22 cellular contexts compared by ENCODE assay signal in genomic region chr12:110035534-110036104, GRCh38. TPM values are rescaled to one million over a fixed set of nuclear protein-coding genes. Genes with fewer than 3 reads are reported as not detected.
DNase-seq lines count a peak whose midpoint lies in the region; ATAC-seq and TF ChIP-seq lines count a peak whose summit lies in the region.
"Had no signal": no experiment of that assay in that cellular context is flagged by ENCODE, and none has a peak within 500 bp of the region (broad histone marks: within the 10 kb centered on the region; RNA-seq: fewer than 3 reads in every experiment).

No MANE protein-coding gene starts in this region.

- ATAC-seq in Right ventricle myocardium superior (ENCODE audit: poor library complexity) (no peak), memory B cell (ENCODE audit: low read depth) (no peak), HG02973 (IDR thresholded peaks at IDR 0.05; ENCODE audit: unreplicated experiment) (no peak)
- ATAC-seq: GM23338, HCT116, K562 had no signal

- H3K9me3 ChIP-seq in cardiac muscle cell (ENCODE audit: low read depth), result no peaks in the 10 kb centered on the region

- H3K4me1 Mint-ChIP-seq in T-helper 2 cell treated with Interferon-gamma antibody and Interleukin-4, amounts not matched to agents 5 μg/mL and 100 μg/mL, for 36 hours (ENCODE audit: low read depth), result peaks cover 23% of the 10 kb centered on the region
- peaks cover 29% of the 10 kb centered on the region for H3K4me1 Mint-ChIP-seq in activated CD4-positive, alpha-beta memory T cell treated with anti-CD3 and anti-CD28 coated beads for 36 hours (ENCODE audit: low read depth)
- H3K4me1 Mint-ChIP-seq in memory B cell, result peaks cover 13% of the 10 kb centered on the region

- no peaks in the 10 kb centered on the region for H3K27me3 ChIP-seq in cardiac muscle cell

- H3K27me3 Mint-ChIP-seq in T-helper 2 cell treated with Interferon-gamma antibody and Interleukin-4, amounts not matched to agents 5 μg/mL and 100 μg/mL, for 36 hours (ENCODE audit: low read depth), result no peaks in the 10 kb centered on the region
- H3K27me3 Mint-ChIP-seq in activated CD4-positive, alpha-beta memory T cell treated with anti-CD3 and anti-CD28 coated beads for 36 hours, result no peaks in the 10 kb centered on the region
- no peaks in the 10 kb centered on the region for H3K27me3 Mint-ChIP-seq in memory B cell
- H3K27me3 Mint-ChIP-seq: B cell; CD4-positive, CD25-positive, alpha-beta regulatory T cell had no signal

- no peaks in the 10 kb centered on the region for H3K9me3 Mint-ChIP-seq in T-helper 2 cell treated with Interferon-gamma antibody and Interleukin-4, amounts not matched to agents 5 μg/mL and 100 μg/mL, for 36 hours
- no peaks in the 10 kb centered on the region for H3K9me3 Mint-ChIP-seq in activated CD4-positive, alpha-beta memory T cell treated with anti-CD3 and anti-CD28 coated beads for 36 hours
- no peaks in the 10 kb centered on the region for H3K9me3 Mint-ChIP-seq in memory B cell
- H3K9me3 Mint-ChIP-seq: CD4-positive, CD25-positive, alpha-beta regulatory T cell; GM23338 had no signal

- POLR2A ChIA-PET in activated CD4-positive, alpha-beta memory T cell treated with anti-CD3 and anti-CD28 coated beads for 36 hours (lab: Charles Lee), result interaction anchor here (0.8 kb wide), 1 partner anchor 247 kb away, joined by 4 read pairs; no protein-coding TSS in a partner anchor

- intact Hi-C loops in Right ventricle myocardium superior (cut with DNase I), result no loop called here
- intact Hi-C loops in activated CD4-positive, alpha-beta memory T cell treated with anti-CD3 and anti-CD28 coated beads for 36 hours (cut with micrococcal nuclease), result no loop called here

- no peak overlapping the region for H3K4me3 Mint-ChIP-seq in T-helper 2 cell treated with Interferon-gamma antibody and Interleukin-4, amounts not matched to agents 5 μg/mL and 100 μg/mL, for 36 hours
- H3K4me3 Mint-ChIP-seq in activated CD4-positive, alpha-beta memory T cell treated with anti-CD3 and anti-CD28 coated beads for 36 hours, result no peak overlapping the region
- no peak overlapping the region for H3K4me3 Mint-ChIP-seq in memory B cell
- H3K4me3 Mint-ChIP-seq: B cell; CD4-positive, CD25-positive, alpha-beta regulatory T cell; GM23338 had no signal

- H3K4me3 ChIP-seq in cardiac muscle cell, result no peak overlapping the region
- H3K4me3 ChIP-seq: GM23338, K562 had no signal

- peak overlapping the region; percentile 42 for H3K27ac Mint-ChIP-seq in T-helper 2 cell treated with Interferon-gamma antibody and Interleukin-4, amounts not matched to agents 5 μg/mL and 100 μg/mL, for 36 hours
- H3K27ac Mint-ChIP-seq in activated CD4-positive, alpha-beta memory T cell treated with anti-CD3 and anti-CD28 coated beads for 36 hours, result peak overlapping the region; percentile 71
- H3K27ac Mint-ChIP-seq in memory B cell, result peak overlapping the region; percentile 82
- H3K27ac Mint-ChIP-seq: GM23338 had no signal

- TF ChIP-seq CTCF in cardiac muscle cell (IDR thresholded peaks at IDR 0.05; ENCODE audit: low read depth, low read length) (no peak), GM10266 (IDR thresholded peaks at IDR 0.05; ENCODE audit: control insufficient read depth, insufficient read depth, low read depth, missing control alignments) (no peak)

- peaks cover 62% of the 10 kb centered on the region for H3K36me3 Mint-ChIP-seq in T-helper 2 cell treated with Interferon-gamma antibody and Interleukin-4, amounts not matched to agents 5 μg/mL and 100 μg/mL, for 36 hours (ENCODE audit: low read depth)
- peaks cover 28% of the 10 kb centered on the region for H3K36me3 Mint-ChIP-seq in activated CD4-positive, alpha-beta memory T cell treated with anti-CD3 and anti-CD28 coated beads for 36 hours
- H3K36me3 Mint-ChIP-seq in memory B cell, result peaks cover 42% of the 10 kb centered on the region

- DNase-seq in T-helper 2 cell treated with Interferon-gamma antibody and Interleukin-4, amounts not matched to agents 5 μg/mL and 100 μg/mL, for 36 hours (ENCODE audit: low spot score), result no peak
- DNase-seq in T-helper 2 cell (no peak), cardiac muscle cell (ENCODE audit: low read depth in 1 of 2, low spot score in 1 of 2) (no peak), Right ventricle myocardium superior (no peak), memory B cell (ENCODE audit: low spot score in 2 of 2) (no peak), GM10266 (ENCODE audit: extremely low spot score) (no peak)
- no peak for DNase-seq in activated CD4-positive, alpha-beta memory T cell treated with anti-CD3 and anti-CD28 coated beads for 36 hours
- DNase-seq: CD4-positive, CD25-positive, alpha-beta regulatory T cell; DMS79 treated with DMSO at 0.1 percent for 48 hours; NCI-H1436; NCI-H2029 treated with DMSO at 0.1 percent for 48 hours; NCI-H2171 treated with DMSO at 0.1 percent for 48 hours; NCI-H446 treated with DMSO at 0.1 percent for 48 hours; NK-92 treated with Interleukin-12 subunit alpha and Interleukin-12 subunit beta, amount 100 ng/mL, for 24 hours; OCI-M1 had no signal

- H3K27ac ChIP-seq in cardiac muscle cell, result peak overlapping the region; percentile 68
- H3K27ac ChIP-seq: 22Rv1, HL-60 had no signal

- peaks cover 4% of the 10 kb centered on the region for H3K4me1 ChIP-seq in cardiac muscle cell (ENCODE audit: low read depth)

- H3K36me3 ChIP-seq in cardiac muscle cell, result peaks cover 19% of the 10 kb centered on the region

- CTCF ChIA-PET in activated CD4-positive, alpha-beta memory T cell treated with anti-CD3 and anti-CD28 coated beads for 36 hours (lab: Charles Lee), result interaction anchor here (0.8 to 1.0 kb wide), 5 partner anchors 25 to 100 kb away, joined by 3 read pairs; no protein-coding TSS in a partner anchor

RNA-seq across cellular contexts. Expression of gene C12orf76, which starts 12.7 kb away (rescaled TPM):
- total RNA-seq in cardiac muscle cell (24.8 and 25.0 TPM in 2 replicates), Right ventricle myocardium superior (6.7 TPM)
- 14.9 and 19.8 TPM in 2 replicates for polyA plus RNA-seq in cardiac muscle cell
- 10 to 100 TPM; 14.2 to 17.1 TPM for total RNA-seq in activated CD4-positive, alpha-beta memory T cell treated with anti-CD3 and anti-CD28 coated beads for 36 hours

RNA-seq across cellular contexts. Expression of gene ANKRD13A, which starts 36.4 kb away (rescaled TPM):
- 77.2 and 131 TPM in 2 replicates for total RNA-seq in cardiac muscle cell
- polyA plus RNA-seq in cardiac muscle cell, result 25.5 and 26.9 TPM in 2 replicates
- total RNA-seq in Right ventricle myocardium superior, result 24.7 TPM
- 10 to 100 TPM; 45.0 to 46.6 TPM for total RNA-seq in activated CD4-positive, alpha-beta memory T cell treated with anti-CD3 and anti-CD28 coated beads for 36 hours

RNA-seq across cellular contexts. Expression of gene GIT2, which starts 39.5 kb away (rescaled TPM):
- 24.3 and 25.7 TPM in 2 replicates for total RNA-seq in cardiac muscle cell
- polyA plus RNA-seq in cardiac muscle cell, result 23.3 and 34.7 TPM in 2 replicates
- 41.5 TPM for total RNA-seq in Right ventricle myocardium superior
- total RNA-seq in activated CD4-positive, alpha-beta memory T cell treated with anti-CD3 and anti-CD28 coated beads for 36 hours, result 10 to 100 TPM; 52.1 to 56.7 TPM
